ENCODE assay signal across 14 cellular contexts in genomic region chr15:62618432-62618831, GRCh38.
A peak's percentile ranks its signal among the peaks of the same experiment; 100 is the strongest.
DNase-seq lines count a peak whose midpoint lies in the region; ATAC-seq lines count a peak whose summit lies in the region.
"Had no signal": no experiment of that assay in that cellular context is flagged by ENCODE, and none has a peak within 500 bp of the region (broad histone marks: within the 10 kb centered on the region; RNA-seq: fewer than 3 reads in every experiment).

No MANE protein-coding gene starts in this region.

- H3K27ac Mint-ChIP-seq in activated CD4-positive, alpha-beta T cell treated with anti-CD3 and anti-CD28 coated beads, Interleukin-2, amount 10 ng/mL, durations not matched to agents 7 days and 5 days: no peak overlapping the region
- H3K27ac Mint-ChIP-seq: B cell had no signal

- peak; percentile 88 for DNase-seq in HS-27A (ENCODE audit: low read depth)
- peak; percentile 82 for DNase-seq in astrocyte of the hippocampus (ENCODE audit: low read depth, low spot score)
- peak; percentile 88 for DNase-seq in kidney tubule cell (ENCODE audit: low spot score)
- no peak for DNase-seq in activated CD4-positive, alpha-beta T cell treated with anti-CD3 and anti-CD28 coated beads, Interleukin-2, amount 10 ng/mL, durations not matched to agents 7 days and 5 days
- DNase-seq in retina: no peak
- DNase-seq: NCI-H146, right cardiac atrium, T-helper 9 cell, upper lobe of right lung had no signal

- H3K79me2 ChIP-seq in ACC112 (ENCODE audit: control insufficient read depth, insufficient read depth, low read length, unreplicated experiment): no peaks in the 10 kb centered on the region

- ATAC-seq in GM21825 (IDR thresholded peaks at IDR 0.05; ENCODE audit: unreplicated experiment) (no peak), GM18870 (IDR thresholded peaks at IDR 0.05; ENCODE audit: unreplicated experiment) (no peak)
- ATAC-seq: right cardiac atrium, upper lobe of right lung had no signal

- H3K36me3 ChIP-seq in ACC112 (ENCODE audit: insufficient read depth, low read length): no peaks in the 10 kb centered on the region
- H3K36me3 ChIP-seq: upper lobe of right lung had no signal

- CTCF ChIA-PET in activated CD4-positive, alpha-beta T cell treated with anti-CD3 and anti-CD28 coated beads, Interleukin-2, amount 10 ng/mL, durations not matched to agents 7 days and 5 days (lab: Charles Lee): no interaction called here

- peaks cover 6% of the 10 kb centered on the region for H3K27me3 Mint-ChIP-seq in activated CD4-positive, alpha-beta T cell treated with anti-CD3 and anti-CD28 coated beads, Interleukin-2, amount 10 ng/mL, durations not matched to agents 7 days and 5 days

- H3K36me3 Mint-ChIP-seq in activated CD4-positive, alpha-beta T cell treated with anti-CD3 and anti-CD28 coated beads, Interleukin-2, amount 10 ng/mL, durations not matched to agents 7 days and 5 days (ENCODE audit: low read depth): no peaks in the 10 kb centered on the region

- POLR2A ChIA-PET in activated CD4-positive, alpha-beta T cell treated with anti-CD3 and anti-CD28 coated beads, Interleukin-2, amount 10 ng/mL, durations not matched to agents 7 days and 5 days (lab: Charles Lee): no interaction called here

- H3K4me1 ChIP-seq in ACC112 (ENCODE audit: control insufficient read depth, insufficient read depth, low read length, unreplicated experiment): peaks cover 27% of the 10 kb centered on the region
- H3K4me1 ChIP-seq: upper lobe of right lung had no signal

- H3K27me3 ChIP-seq in ACC112 (ENCODE audit: insufficient read depth, low read length): no peaks in the 10 kb centered on the region
- H3K27me3 ChIP-seq: upper lobe of right lung had no signal

- no peak overlapping the region for H3K4me3 ChIP-seq in ACC112 (ENCODE audit: low read depth, low read length)
- H3K4me3 ChIP-seq: lung, upper lobe of right lung had no signal

- no peaks in the 10 kb centered on the region for H3K4me1 Mint-ChIP-seq in activated CD4-positive, alpha-beta T cell treated with anti-CD3 and anti-CD28 coated beads, Interleukin-2, amount 10 ng/mL, durations not matched to agents 7 days and 5 days
- H3K4me1 Mint-ChIP-seq: B cell had no signal

- H3K9me3 Mint-ChIP-seq in activated CD4-positive, alpha-beta T cell treated with anti-CD3 and anti-CD28 coated beads, Interleukin-2, amount 10 ng/mL, durations not matched to agents 7 days and 5 days: no peaks in the 10 kb centered on the region

- no peak overlapping the region for H2AFZ ChIP-seq in ACC112 (ENCODE audit: low read length, unreplicated experiment)

- no peak overlapping the region for H3K4me3 Mint-ChIP-seq in activated CD4-positive, alpha-beta T cell treated with anti-CD3 and anti-CD28 coated beads, Interleukin-2, amount 10 ng/mL, durations not matched to agents 7 days and 5 days
- H3K4me3 Mint-ChIP-seq: B cell had no signal

- H3K27ac ChIP-seq in ACC112 (ENCODE audit: low read depth, low read length): peak overlapping the region; percentile 46
- H3K27ac ChIP-seq: upper lobe of right lung had no signal

Comparison
In these comparisons a context has a peak if more than half of its experiments do, and no peak if none do; other contexts are left out.
1. DNase-seq: peak in HS-27A (single experiment), astrocyte of the hippocampus (single experiment) and kidney tubule cell (single experiment); none in activated CD4-positive, alpha-beta T cell treated with anti-CD3 and anti-CD28 coated beads, Interleukin-2, amount 10 ng/mL, durations not matched to agents 7 days and 5 days (single experiment) and retina (single experiment).